ENCODE assay signal across 7 cellular contexts in genomic region chr2:224039770-224040088, GRCh38. TPM values are rescaled to one million over a fixed set of nuclear protein-coding genes. Genes with fewer than 3 reads are reported as not detected.
DNase-seq lines count a peak whose midpoint lies in the region; ATAC-seq and TF ChIP-seq lines count a peak whose summit lies in the region.

No MANE protein-coding gene starts in this region.

- ATAC-seq in GM19452 (IDR thresholded peaks at IDR 0.05; ENCODE audit: unreplicated experiment) (peak; percentile 15), HG03175 (IDR thresholded peaks at IDR 0.05; ENCODE audit: unreplicated experiment) (peak; percentile 2), left colon (peak; percentile 44), upper lobe of right lung (peak; percentile 15)

- TF ChIP-seq CTCF in ascending aorta (IDR thresholded peaks at IDR 0.05) (no peak), upper lobe of right lung (IDR thresholded peaks at IDR 0.05) (no peak)

- DNase-seq in ascending aorta (ENCODE audit: low spot score in 2 of 2) (no peak), left colon (no peak), upper lobe of right lung (no peak), activated gamma-delta T cell treated with Interleukin-2 at 50 U/mL for 16 hours (no peak)
- DNase-seq in activated effector memory CD4-positive, alpha-beta T cell treated with anti-CD3 and anti-CD28 coated beads, Interleukin-2, amount 50 U/mL, for 16 hours: no peak

- H3K27ac ChIP-seq in ascending aorta (no peak overlapping the region), upper lobe of right lung (no peak overlapping the region)

- intact Hi-C loops in ascending aorta (cut with DNase I) (loop anchor here (2.0 kb wide), 2 partner anchors 45 to 245 kb away; no protein-coding TSS in a partner anchor), left colon (cut with DNase I, micrococcal nuclease) (no loop called here), upper lobe of right lung (cut with DNase I) (no loop called here)

- H3K36me3 ChIP-seq in ascending aorta: no peaks in the 10 kb centered on the region
- H3K36me3 ChIP-seq in upper lobe of right lung: no peaks in the 10 kb centered on the region

- H3K9me3 ChIP-seq in ascending aorta (no peaks in the 10 kb centered on the region), upper lobe of right lung (no peaks in the 10 kb centered on the region)

- H3K4me3 ChIP-seq in ascending aorta: peak overlapping the region; percentile 70 to 73
- H3K4me3 ChIP-seq in upper lobe of right lung: peak overlapping the region; percentile 51

- H3K4me1 ChIP-seq in ascending aorta: peaks cover 0 to 6% of the 10 kb centered on the region in 2 donors
- peaks cover 10% of the 10 kb centered on the region for H3K4me1 ChIP-seq in upper lobe of right lung

- H3K27me3 ChIP-seq in ascending aorta: no peaks in the 10 kb centered on the region
- H3K27me3 ChIP-seq in upper lobe of right lung: peaks cover 53% of the 10 kb centered on the region

RNA-seq across cellular contexts. Expression of gene SERPINE2, which starts 0.6 kb away (rescaled TPM):
- total RNA-seq in ascending aorta (86.1 TPM), left colon (10 to 100 TPM in 1 of 2 donors, 1 to 10 TPM in 1; 8.8 to 24.8 TPM), upper lobe of right lung (7.3 TPM)
